ENCODE assay signal across 27 cellular contexts in the genomic region with DNA sequence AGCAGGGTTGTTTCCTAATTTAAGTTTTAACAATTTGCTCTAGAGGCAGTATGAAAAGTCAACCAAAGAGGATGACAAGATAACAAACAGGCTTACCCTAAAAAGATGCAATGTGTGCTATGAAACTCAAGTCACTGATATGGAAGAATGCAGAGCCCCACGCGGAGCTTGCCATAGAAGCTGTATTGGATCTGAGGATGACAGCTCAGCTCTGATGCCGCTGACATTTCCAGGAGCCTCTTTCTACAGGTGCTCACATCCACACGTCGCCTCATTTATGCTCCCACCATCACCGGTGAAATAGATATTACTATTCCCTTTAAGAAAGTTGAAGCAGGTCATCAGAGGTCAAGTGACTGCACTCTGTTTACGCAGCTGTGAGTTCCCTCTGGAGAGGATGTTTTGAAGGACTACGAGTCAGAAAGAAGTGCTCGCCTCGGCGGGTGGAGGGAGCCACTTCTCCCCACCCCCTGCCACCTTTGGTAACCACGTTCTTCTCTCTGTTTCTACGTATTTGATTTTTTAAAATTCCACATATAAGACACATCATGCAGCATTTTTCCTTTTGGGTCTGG.
DNase-seq lines count a peak whose midpoint lies in the region; ATAC-seq and TF ChIP-seq lines count a peak whose summit lies in the region.
"Had no signal": no experiment of that assay in that cellular context is flagged by ENCODE, and none has a peak within 500 bp of the region (broad histone marks: within the 10 kb centered on the region; RNA-seq: fewer than 3 reads in every experiment).

No MANE protein-coding gene starts in this region.

- H3K27me3 Mint-ChIP-seq in T-cell, result peaks cover 0 to 3% of the 10 kb centered on the region in 2 donors
- H3K27me3 Mint-ChIP-seq: activated CD4-positive, alpha-beta memory T cell treated with anti-CD3 and anti-CD28 coated beads, Interleukin-2, amount 10 ng/mL, durations not matched to agents 7 days and 5 days; T-helper 17 cell had no signal

- H3K27ac ChIP-seq in coronary artery (no peak overlapping the region), PC-9 (no peak overlapping the region)
- H3K27ac ChIP-seq: cardiac muscle cell, esophagus squamous epithelium, neutrophil, prostate gland, RWPE1, SK-N-MC had no signal

- TF ChIP-seq CTCF in coronary artery (IDR thresholded peaks at IDR 0.05), result no peak
- TF ChIP-seq CTCF in PC-9 (conservative IDR thresholded peaks at IDR 0.05), result no peak

- H3K4me3 ChIP-seq in coronary artery (no peak overlapping the region), PC-9 (no peak overlapping the region)
- H3K4me3 ChIP-seq: cardiac muscle cell, esophagus squamous epithelium, prostate gland, SK-N-MC had no signal

- BruUV-seq in PC-9 (replicated peaks; lab: Mats Ljungman, UMichigan), result no TSS peak

- no peak overlapping the region for H2AFZ ChIP-seq in PC-9

- H3K36me3 ChIP-seq in PC-9 (ENCODE audit: low read depth), result no peaks in the 10 kb centered on the region
- H3K36me3 ChIP-seq: cardiac muscle cell, esophagus squamous epithelium, neutrophil, prostate gland had no signal

- H3K27me3 ChIP-seq in PC-9 (ENCODE audit: insufficient read depth, low read depth), result no peaks in the 10 kb centered on the region
- H3K27me3 ChIP-seq: cardiac muscle cell, esophagus squamous epithelium, neutrophil had no signal

- no peak overlapping the region for H3K27ac Mint-ChIP-seq in T-cell
- H3K27ac Mint-ChIP-seq: activated CD4-positive, alpha-beta memory T cell treated with anti-CD3 and anti-CD28 coated beads, Interleukin-2, amount 10 ng/mL, durations not matched to agents 7 days and 5 days; activated naive CD4-positive, alpha-beta T cell treated with anti-CD3 and anti-CD28 coated beads, Interleukin-2, amount 50 U/mL, for 72 hours; activated T-helper 2 cell treated with anti-CD3 and anti-CD28 coated beads, Interferon-gamma antibody, Interleukin-2, Interleukin-4, amounts not matched to agents 10 μg/mL and 5 μg/mL and 100 μg/mL, durations not matched to agents 14 hours and 24 hours and 36 hours; CD4-positive, alpha-beta memory T cell; T-helper 17 cell had no signal

- no peak overlapping the region for H3K4me3 Mint-ChIP-seq in T-cell
- H3K4me3 Mint-ChIP-seq: activated CD4-positive, alpha-beta memory T cell treated with anti-CD3 and anti-CD28 coated beads, Interleukin-2, amount 10 ng/mL, durations not matched to agents 7 days and 5 days; CD4-positive, alpha-beta memory T cell; T-helper 17 cell had no signal

- H3K9me3 Mint-ChIP-seq in T-cell, result no peaks in the 10 kb centered on the region
- H3K9me3 Mint-ChIP-seq: activated T-helper 2 cell treated with anti-CD3 and anti-CD28 coated beads, Interferon-gamma antibody, Interleukin-2, Interleukin-4, amounts not matched to agents 10 μg/mL and 5 μg/mL and 100 μg/mL, durations not matched to agents 14 hours and 24 hours and 36 hours had no signal

- no peaks in the 10 kb centered on the region for H4K20me1 ChIP-seq in PC-9 (ENCODE audit: insufficient read depth)

- POLR2A ChIA-PET in PC-9 (lab: Charles Lee; ENCODE audit: unreplicated experiment), result no interaction called here
- POLR2A ChIA-PET in T-cell (lab: Charles Lee), result no interaction called here

- H3K9me2 ChIP-seq in PC-9 (ENCODE audit: insufficient read depth), result no peaks in the 10 kb centered on the region

- intact Hi-C loops in PC-9 (cut with micrococcal nuclease; ENCODE audit: unreplicated experiment), result no loop called here

- no peaks in the 10 kb centered on the region for H3F3A ChIP-seq in PC-9 (ENCODE audit: insufficient read depth, low read depth)

- H3K4me2 ChIP-seq in PC-9, result no peak overlapping the region

- H3K4me1 Mint-ChIP-seq in T-cell, result no peaks in the 10 kb centered on the region
- H3K4me1 Mint-ChIP-seq: activated CD4-positive, alpha-beta memory T cell treated with anti-CD3 and anti-CD28 coated beads, Interleukin-2, amount 10 ng/mL, durations not matched to agents 7 days and 5 days; CD4-positive, alpha-beta memory T cell; T-helper 17 cell had no signal

- ATAC-seq in HG03196 (IDR thresholded peaks at IDR 0.05; ENCODE audit: unreplicated experiment) (no peak), T-cell (replicated peaks in 1 of 4) (no peak)
- ATAC-seq: activated naive CD4-positive, alpha-beta T cell treated with anti-CD3 and anti-CD28 coated beads, Interleukin-2, amount 50 U/mL, for 72 hours; left cardiac atrium; T-helper 17 cell had no signal

- H3K9me3 ChIP-seq in PC-9 (ENCODE audit: insufficient read depth, low read depth), result no peaks in the 10 kb centered on the region
- H3K9me3 ChIP-seq: esophagus squamous epithelium, neutrophil, prostate gland had no signal

- no peaks in the 10 kb centered on the region for H3K79me2 ChIP-seq in PC-9 (ENCODE audit: low read depth)

- DNase-seq in NCI-H1417 (lab: John Stamatoyannopoulos, UW) (peak; percentile 6 to 87 (median 54)), NCI-H1417 treated with DMSO at 0.1 percent for 48 hours (lab: John Stamatoyannopoulos, UW) (no peak), NCI-H187 treated with DMSO at 0.1 percent for 48 hours (lab: John Stamatoyannopoulos, UW) (peak; percentile 40), coronary artery (ENCODE audit: low spot score) (peak; percentile 28), retina (peak; percentile 37), PC-9 (no peak), T-cell (no peak)
- DNase-seq: 8988T; activated CD4-positive, alpha-beta memory T cell treated with anti-CD3 and anti-CD28 coated beads, Interleukin-2, amount 10 ng/mL, durations not matched to agents 7 days and 5 days; activated CD4-positive, CD25-positive, alpha-beta regulatory T cell treated with anti-CD3 and anti-CD28 coated beads, Interleukin-2, amount 50 U/mL, for 72 hours; anterior cingulate cortex; CD4-positive, alpha-beta memory T cell; esophagus squamous epithelium; foreskin melanocyte; GOT3; left cardiac atrium; NCI-H69; stimulated activated naive CD4-positive, alpha-beta T cell treated with Interleukin-2 at 50 U/mL for 16 hours; T-helper 17 cell had no signal

- H3K4me1 ChIP-seq in PC-9 (replicated peaks; ENCODE audit: insufficient read depth), result no peaks in the 10 kb centered on the region
- H3K4me1 ChIP-seq: esophagus squamous epithelium, prostate gland had no signal

- CTCF ChIA-PET in PC-9 (lab: Charles Lee) (no interaction called here), T-cell (lab: Charles Lee) (no interaction called here)

- H3K36me3 Mint-ChIP-seq in T-cell, result no peaks in the 10 kb centered on the region
- H3K36me3 Mint-ChIP-seq: activated naive CD4-positive, alpha-beta T cell treated with anti-CD3 and anti-CD28 coated beads, Interleukin-2, amount 50 U/mL, for 72 hours; CD4-positive, alpha-beta memory T cell had no signal

Comparison
In these comparisons a context has a peak if more than half of its experiments do, and no peak if none do; other contexts are left out.
1. DNase-seq: peak in NCI-H1417 (3 of 3), NCI-H187 treated with DMSO at 0.1 percent for 48 hours (single experiment), coronary artery (single experiment) and retina (single experiment); none in NCI-H1417 treated with DMSO at 0.1 percent for 48 hours (single experiment), PC-9 (0 of 2) and T-cell (0 of 34).